Comparison of ENCODE assay signal across 8 cellular contexts in the genomic region with DNA sequence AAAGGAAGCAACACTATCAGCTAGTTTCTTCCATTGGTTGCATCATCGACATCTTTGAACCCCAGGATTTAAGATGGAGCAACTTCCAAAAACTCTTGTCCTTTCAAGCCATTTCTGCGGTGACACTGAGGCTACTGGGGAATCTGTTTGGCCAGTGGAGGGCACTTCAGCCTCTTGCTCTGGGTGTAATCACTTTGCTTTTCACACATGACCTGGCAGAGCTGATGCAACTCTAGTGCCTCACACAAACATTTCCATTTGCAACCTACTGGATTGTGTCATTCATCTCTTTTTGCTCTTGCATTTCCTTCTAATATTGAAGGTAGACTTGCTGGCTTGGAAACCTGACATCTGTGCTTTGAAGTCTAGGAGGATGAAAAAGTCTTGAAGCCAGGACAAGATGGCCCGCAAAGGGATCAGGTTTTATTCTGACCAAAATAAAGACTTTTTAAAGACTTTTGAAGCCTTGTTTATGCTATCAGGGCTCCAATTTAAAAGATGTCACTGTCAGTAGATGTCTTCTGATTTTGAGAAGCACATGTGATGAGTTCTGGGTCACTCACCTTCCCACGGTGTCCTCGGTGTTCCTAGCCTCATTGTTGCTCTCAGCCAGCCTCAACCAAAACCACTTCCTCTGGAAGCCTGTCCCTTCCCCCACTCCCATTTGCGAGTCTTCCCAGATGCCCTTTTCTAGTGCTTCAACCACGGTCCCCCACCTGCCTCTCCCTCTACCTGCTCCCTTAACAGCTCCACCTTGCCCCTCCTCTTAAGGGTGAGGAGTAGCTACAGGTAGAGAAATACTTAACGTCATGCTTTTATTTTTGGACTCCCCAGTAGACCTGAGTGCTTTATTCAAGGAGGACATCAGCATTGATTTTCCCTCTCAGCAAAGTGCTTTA.
DNase-seq lines count a peak whose midpoint lies in the region; ATAC-seq and TF ChIP-seq lines count a peak whose summit lies in the region.

No MANE protein-coding gene starts in this region.

- H3K27me3 ChIP-seq in Caco-2 (replicated peaks; ENCODE audit: control insufficient read depth, insufficient read depth, low read length) (no peaks in the 10 kb centered on the region), testis (no peaks in the 10 kb centered on the region), spleen (replicated peaks in 1 of 7) (no peaks in the 10 kb centered on the region)

- BruUV-seq in Caco-2 (replicated peaks; lab: Mats Ljungman, UMichigan) = no TSS peak

- POLR2A ChIA-PET in Caco-2 (lab: Charles Lee) = no interaction called here

- H3K4me3 ChIP-seq in Caco-2 (ENCODE audit: low read depth, low read length) = no peak overlapping the region
- H3K4me3 ChIP-seq in testis = no peak overlapping the region
- no peak overlapping the region for H3K4me3 ChIP-seq in spleen

- H3K9me3 Mint-ChIP-seq in Caco-2 (ENCODE audit: unreplicated experiment) = peaks cover 19% of the 10 kb centered on the region

- H3K27ac ChIP-seq in testis (no peak overlapping the region), spleen (no peak overlapping the region)

- WGBS in testis, 2 donors = 87 to 88% methylated on average over 8 of the region's 8 CpGs
- 42 to 58% (median 49%) methylated on average over 8 of the region's 8 CpGs for WGBS in spleen, 5 donors

- TF ChIP-seq POLR2A in testis (IDR thresholded peaks at IDR 0.05) = no peak
- TF ChIP-seq POLR2A in spleen (IDR thresholded peaks at IDR 0.05) = no peak

- CTCF ChIA-PET in Caco-2 (lab: Charles Lee) = interaction anchor here (0.7 to 1.6 kb wide), 4 partner anchors 10 to 119 kb away, joined by 3 to 6 read pairs (median 4); no protein-coding TSS in a partner anchor

- TF ChIP-seq CTCF in Caco-2 (IDR thresholded peaks at IDR 0.05; ENCODE audit: insufficient read depth in 1 of 2, low read depth in 1 of 2, low read length in 1 of 2, severe bottlenecking in 1 of 2, unreplicated experiment in 1 of 2) (peak; percentile 45 to 80), testis (IDR thresholded peaks at IDR 0.05) (peak in 1 of 3 experiments; percentile 28), spleen (IDR thresholded peaks at IDR 0.05 in 8 of 11, conservative IDR thresholded peaks at IDR 0.05 in 3 of 11) (peak in 5 of 11 experiments; percentile 16 to 32 (median 25))

- H3K4me1 Mint-ChIP-seq in Caco-2 (ENCODE audit: low read depth, unreplicated experiment) = peaks cover 7% of the 10 kb centered on the region

- no peak overlapping the region for H3K4me3 Mint-ChIP-seq in Caco-2 (ENCODE audit: unreplicated experiment)

- H3K36me3 ChIP-seq in Caco-2 (ENCODE audit: control insufficient read depth, insufficient read depth, low read length) (no peaks in the 10 kb centered on the region), testis (ENCODE audit: low read depth, missing control alignments) (no peaks in the 10 kb centered on the region), spleen (no peaks in the 10 kb centered on the region)

- intact Hi-C loops in Caco-2 (cut with micrococcal nuclease; ENCODE audit: unreplicated experiment) = loop anchor here (1.0 to 2.0 kb wide), 2 partner anchors 77 to 119 kb away; no protein-coding TSS in a partner anchor
- intact Hi-C loops in testis (cut with DNase I; ENCODE audit: low total_unique reads) = no loop called here
- intact Hi-C loops in spleen (cut with DNase I; ENCODE audit: low total_unique reads) = no loop called here

- H3K9me3 ChIP-seq in Caco-2 (0 out of 2 replicates have a peak, but pooled peaks cover 5% of the 10 kb centered on the region), testis (no peaks in the 10 kb centered on the region), spleen (peaks cover 0 to 9% (median 0%) of the 10 kb centered on the region in 8 donors)

- ATAC-seq in GM21447 (IDR thresholded peaks at IDR 0.05; ENCODE audit: unreplicated experiment) (peak; percentile 60), GM18870 (IDR thresholded peaks at IDR 0.05; ENCODE audit: unreplicated experiment) (no peak)

- no peaks in the 10 kb centered on the region for H3K4me1 ChIP-seq in Caco-2
- H3K4me1 ChIP-seq in testis = no peaks in the 10 kb centered on the region
- peaks cover 0 to 5% (median 0%) of the 10 kb centered on the region in 6 donors for H3K4me1 ChIP-seq in spleen

- no peaks in the 10 kb centered on the region for H3K36me3 Mint-ChIP-seq in Caco-2 (ENCODE audit: insufficient read depth, unreplicated experiment)

- H3K27ac Mint-ChIP-seq in Caco-2 (ENCODE audit: unreplicated experiment) = peak overlapping the region; percentile 74

- peak; percentile 62 to 66 for DNase-seq in Caco-2
- peak; percentile 21 for DNase-seq in NCI-H146 treated with DMSO at 0.1 percent for 48 hours (lab: John Stamatoyannopoulos, UW; ENCODE audit: unreplicated experiment)
- DNase-seq in amniotic stem cell (lab: John Stamatoyannopoulos, UW) = peak; percentile 67
- DNase-seq in iPS DF 19.7 (ENCODE audit: low read depth, low spot score) = peak; percentile 40
- DNase-seq in testis = peak; percentile 48
- no peak for DNase-seq in spleen

- peaks cover 2% of the 10 kb centered on the region for H3K27me3 Mint-ChIP-seq in Caco-2 (ENCODE audit: insufficient read depth, unreplicated experiment)
